ENCODE assay signal across 1 cellular context in genomic region chr2:28163028-28163427, GRCh38.
TF ChIP-seq lines count a peak whose summit lies in the region.

No MANE protein-coding gene starts in this region.

TF ChIP-seq in neural cell, 6 proteins besides CTCF, POLR2A, EP300 and RAD21 (continued from another document):
- no peak for TF ChIP-seq REST (IDR thresholded peaks at IDR 0.05; ENCODE audit: borderline replicate concordance)
